9 cellular contexts compared by ENCODE assay signal in the genomic region with DNA sequence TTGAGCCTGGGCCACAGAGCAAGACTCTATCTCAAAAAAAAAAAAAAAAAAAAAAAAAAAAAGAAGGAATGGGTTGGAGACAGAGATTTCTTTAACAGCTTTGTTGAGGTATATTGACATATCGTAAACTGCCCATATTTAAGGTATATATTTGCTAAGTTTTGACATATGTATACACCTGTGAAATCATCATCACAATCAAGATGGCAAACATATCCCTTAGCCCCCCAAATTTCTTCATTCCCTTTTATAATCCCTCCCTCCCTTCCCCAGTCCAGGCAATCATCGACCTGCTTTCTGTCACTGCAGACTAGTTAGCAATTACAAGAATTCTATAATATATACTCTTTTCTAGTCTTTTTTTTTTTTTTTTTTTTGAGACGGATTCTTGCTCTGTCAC. TPM values are rescaled to one million over a fixed set of nuclear protein-coding genes. Genes with fewer than 3 reads are reported as not detected.
"Had no signal": no experiment of that assay in that cellular context is flagged by ENCODE, and none has a peak within 500 bp of the region (broad histone marks: within the 10 kb centered on the region; RNA-seq: fewer than 3 reads in every experiment).

No MANE protein-coding gene starts in this region.

- H3K4me3 ChIP-seq: GM12878 had no signal

- DNase-seq: GDM1, GF-D8 had no signal

- FAIRE-seq: G401.6, GM12878, GM12891, GM12892, GM18507, GM19239 had no signal

- ATAC-seq: GM12878 had no signal

RNA-seq across cellular contexts. Expression of gene SERPINB1, which starts 29.0 kb away (rescaled TPM):
- total RNA-seq: G401 had no signal
